6 cellular contexts compared by ENCODE assay signal in genomic region chr1:153021829-153022228, GRCh38. TPM values are rescaled to one million over a fixed set of nuclear protein-coding genes. Genes with fewer than 3 reads are reported as not detected.
"Had no signal": no experiment of that assay in that cellular context is flagged by ENCODE, and none has a peak within 500 bp of the region (broad histone marks: within the 10 kb centered on the region; RNA-seq: fewer than 3 reads in every experiment).

No MANE protein-coding gene starts in this region.

RNA-seq across cellular contexts. Expression of gene SPRR1B, which starts 9.2 kb away (rescaled TPM):
- total RNA-seq: GM23248, H1, H4, H7, H9, HFFc6 had no signal
- polyA plus RNA-seq: GM23248 had no signal

RNA-seq across cellular contexts. Expression of gene SPRR2D, which starts 19.1 kb away (rescaled TPM):
- total RNA-seq: GM23248, H1, H4, H7, H9, HFFc6 had no signal
- polyA plus RNA-seq: GM23248, H1 had no signal

RNA-seq across cellular contexts. Expression of gene SPRR3, which starts 20.3 kb away (rescaled TPM):
- total RNA-seq: GM23248, H1, H4, H7, H9, HFFc6 had no signal
- polyA plus RNA-seq: GM23248, H1 had no signal

RNA-seq across cellular contexts. Expression of gene SPRR2A, which starts 35.5 kb away (rescaled TPM):
- total RNA-seq: GM23248, H1, H4, H7, H9, HFFc6 had no signal
- polyA plus RNA-seq: GM23248, H1 had no signal

RNA-seq across cellular contexts. Expression of gene SPRR1A, which starts 37.9 kb away (rescaled TPM):
- total RNA-seq: GM23248, H1, H4, H7, H9, HFFc6 had no signal
- polyA plus RNA-seq: GM23248, H1 had no signal
